20 cellular contexts compared by ENCODE assay signal in genomic region chr13:28442872-28443271, GRCh38. TPM values are rescaled to one million over a fixed set of nuclear protein-coding genes. Genes with fewer than 3 reads are reported as not detected.
"Had no signal": no experiment of that assay in that cellular context is flagged by ENCODE, and none has a peak within 500 bp of the region (broad histone marks: within the 10 kb centered on the region; RNA-seq: fewer than 3 reads in every experiment).

No MANE protein-coding gene starts in this region.

- H2AFZ ChIP-seq: hepatocyte had no signal

- H3K4me3 Mint-ChIP-seq: activated naive CD8-positive, alpha-beta T cell treated with anti-CD3 and anti-CD28 coated beads, Interleukin-2, amount 10 ng/mL, durations not matched to agents 7 days and 5 days; activated T-cell treated with anti-CD3 and anti-CD28 coated beads, Interleukin-2, amount 50 U/mL, for 4 hours; nephron progenitor cell; T-helper 2 cell treated with Interferon-gamma antibody and Interleukin-4, amounts not matched to agents 5 μg/mL and 100 μg/mL, for 36 hours had no signal

- H3K4me1 ChIP-seq: ascending aorta, colonic mucosa, prostate gland, sigmoid colon had no signal

- H3K27ac ChIP-seq: ascending aorta, colonic mucosa, epithelial cell of prostate, hepatocyte, prostate gland, sigmoid colon had no signal

- H3K4me3 ChIP-seq: ascending aorta, colonic mucosa, gastrocnemius medialis, hepatocyte, prostate gland, sigmoid colon had no signal

- H3K27me3 ChIP-seq: ascending aorta, colonic mucosa, gastrocnemius medialis, hepatocyte, sigmoid colon had no signal

- ATAC-seq: activated CD4-positive, CD25-positive, alpha-beta regulatory T cell treated with anti-CD3 and anti-CD28 coated beads, Interleukin-2, amount 50 U/mL, for 24 hours; activated T-cell treated with anti-CD3 and anti-CD28 coated beads, Interleukin-2, amount 50 U/mL, for 4 hours; gastrocnemius medialis had no signal

- H3K4me2 ChIP-seq: hepatocyte had no signal

- H3K79me2 ChIP-seq: hepatocyte had no signal

- DNase-seq: activated effector memory CD4-positive, alpha-beta T cell treated with anti-CD3 and anti-CD28 coated beads, Interleukin-2, amount 50 U/mL, for 16 hours; activated naive CD8-positive, alpha-beta T cell treated with anti-CD3 and anti-CD28 coated beads, Interleukin-2, amount 10 ng/mL, durations not matched to agents 7 days and 5 days; activated T-cell treated with anti-CD3 and anti-CD28 coated beads, Interleukin-2, amount 50 U/mL, for 4 hours; colonic mucosa; effector CD8-positive, alpha-beta T cell; gastrocnemius medialis; mesenchymal stem cell; nephron progenitor cell; sigmoid colon; stimulated activated CD4-positive, alpha-beta T cell treated with anti-CD3 and anti-CD28 coated beads, Interleukin-12 subunit alpha, Interleukin-12 subunit beta, amount 100 ng/mL, for 4 hours; stimulated activated CD4-positive, alpha-beta T cell treated with anti-CD3 and anti-CD28 coated beads, Interleukin-2, amount 100 ng/mL, for 48 hours; stimulated activated naive CD4-positive, alpha-beta T cell treated with Interleukin-2 at 50 U/mL for 16 hours; SW 1271 had no signal

- H3K4me1 Mint-ChIP-seq: activated naive CD8-positive, alpha-beta T cell treated with anti-CD3 and anti-CD28 coated beads, Interleukin-2, amount 10 ng/mL, durations not matched to agents 7 days and 5 days; nephron progenitor cell had no signal

- H3K27ac Mint-ChIP-seq: activated naive CD8-positive, alpha-beta T cell treated with anti-CD3 and anti-CD28 coated beads, Interleukin-2, amount 10 ng/mL, durations not matched to agents 7 days and 5 days; nephron progenitor cell; T-helper 2 cell treated with Interferon-gamma antibody and Interleukin-4, amounts not matched to agents 5 μg/mL and 100 μg/mL, for 36 hours had no signal

- H3K36me3 Mint-ChIP-seq: activated naive CD8-positive, alpha-beta T cell treated with anti-CD3 and anti-CD28 coated beads, Interleukin-2, amount 10 ng/mL, durations not matched to agents 7 days and 5 days had no signal

- H3K36me3 ChIP-seq: ascending aorta, colonic mucosa, gastrocnemius medialis, prostate gland, sigmoid colon had no signal

- H3K9me3 ChIP-seq: colonic mucosa, gastrocnemius medialis, prostate gland had no signal

RNA-seq across cellular contexts. Expression of gene FLT1, which starts 52.1 kb away (rescaled TPM):
- total RNA-seq: bronchial epithelial cell had no signal
